14 cellular contexts compared by ENCODE assay signal in the genomic region with DNA sequence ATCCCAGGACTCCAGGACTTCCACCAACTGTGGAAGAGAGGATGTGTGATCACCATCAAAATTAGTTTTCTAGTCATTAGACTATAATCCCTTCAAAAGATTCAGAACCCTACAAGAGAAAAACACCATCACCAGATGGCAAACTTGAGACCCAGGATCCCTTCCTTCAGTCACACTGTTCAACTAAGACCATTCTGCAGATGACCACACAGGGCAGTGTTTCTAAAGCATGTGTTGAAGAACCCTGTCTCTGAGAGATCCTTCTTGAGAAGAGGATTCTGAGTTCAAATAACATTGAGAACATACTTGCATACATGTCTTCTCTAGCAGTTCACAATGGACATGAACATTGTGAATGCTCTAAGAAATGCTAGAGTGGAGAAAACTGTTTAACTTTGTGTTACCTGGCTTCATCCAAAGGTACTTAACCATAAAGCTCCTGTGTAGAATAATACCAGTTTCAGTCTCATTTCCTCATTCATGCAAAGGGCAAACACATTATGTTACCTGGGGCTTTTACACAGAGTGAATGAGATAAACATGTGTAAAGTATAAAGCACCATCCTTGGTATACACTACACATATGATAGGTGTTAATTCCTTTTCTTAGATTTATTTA. TPM values are rescaled to one million over a fixed set of nuclear protein-coding genes. Genes with fewer than 3 reads are reported as not detected.
DNase-seq lines count a peak whose midpoint lies in the region; ATAC-seq and TF ChIP-seq lines count a peak whose summit lies in the region.
"Had no signal": no experiment of that assay in that cellular context is flagged by ENCODE, and none has a peak within 500 bp of the region (broad histone marks: within the 10 kb centered on the region; RNA-seq: fewer than 3 reads in every experiment).

No MANE protein-coding gene starts in this region.

- intact Hi-C loops in activated CD4-positive, alpha-beta T cell treated with anti-CD3 and anti-CD28 coated beads for 36 hours (cut with DNase I, micrococcal nuclease) = no loop called here

- no peak for TF ChIP-seq POLR2A in GM18505 (IDR thresholded peaks at IDR 0.05; ENCODE audit: borderline replicate concordance, extremely low read depth, insufficient read depth, insufficient read length)

- no peaks in the 10 kb centered on the region for H3K36me3 Mint-ChIP-seq in activated CD4-positive, alpha-beta T cell treated with anti-CD3 and anti-CD28 coated beads for 36 hours (ENCODE audit: low read depth)
- H3K36me3 Mint-ChIP-seq: activated naive CD4-positive, alpha-beta T cell treated with anti-CD3 and anti-CD28 coated beads, Interleukin-2, amount 50 U/mL, for 72 hours had no signal

- peaks cover 12% of the 10 kb centered on the region for H3K27me3 Mint-ChIP-seq in activated CD4-positive, alpha-beta T cell treated with anti-CD3 and anti-CD28 coated beads for 36 hours

- H3K4me3 Mint-ChIP-seq in activated CD4-positive, alpha-beta T cell treated with anti-CD3 and anti-CD28 coated beads for 36 hours = no peak overlapping the region

- ATAC-seq in GM18505 (IDR thresholded peaks at IDR 0.05; ENCODE audit: unreplicated experiment) = peak; percentile 81
- peak; percentile 81 for ATAC-seq in GM21381 (IDR thresholded peaks at IDR 0.05; ENCODE audit: unreplicated experiment)
- peak; percentile 76 for ATAC-seq in HG03060 (IDR thresholded peaks at IDR 0.05; ENCODE audit: low read depth, unreplicated experiment)
- ATAC-seq in activated CD4-positive, alpha-beta T cell treated with anti-CD3 and anti-CD28 coated beads for 36 hours = no peak
- ATAC-seq: activated naive CD4-positive, alpha-beta T cell treated with anti-CD3 and anti-CD28 coated beads, Interleukin-2, amount 50 U/mL, for 72 hours had no signal

- peaks cover 15% of the 10 kb centered on the region for H3K4me1 Mint-ChIP-seq in activated CD4-positive, alpha-beta T cell treated with anti-CD3 and anti-CD28 coated beads for 36 hours

- no peak overlapping the region for H3K27ac Mint-ChIP-seq in activated CD4-positive, alpha-beta T cell treated with anti-CD3 and anti-CD28 coated beads for 36 hours
- H3K27ac Mint-ChIP-seq: activated naive CD4-positive, alpha-beta T cell treated with anti-CD3 and anti-CD28 coated beads, Interleukin-2, amount 50 U/mL, for 72 hours had no signal

- POLR2A ChIA-PET in activated CD4-positive, alpha-beta T cell treated with anti-CD3 and anti-CD28 coated beads for 36 hours (lab: Charles Lee) = no interaction called here

- CTCF ChIA-PET in activated CD4-positive, alpha-beta T cell treated with anti-CD3 and anti-CD28 coated beads for 36 hours (lab: Charles Lee) = no interaction called here

- no peaks in the 10 kb centered on the region for H3K9me3 Mint-ChIP-seq in activated CD4-positive, alpha-beta T cell treated with anti-CD3 and anti-CD28 coated beads for 36 hours (ENCODE audit: low read depth)
- H3K9me3 Mint-ChIP-seq: activated naive CD4-positive, alpha-beta T cell treated with anti-CD3 and anti-CD28 coated beads, Interleukin-2, amount 50 U/mL, for 72 hours had no signal

- DNase-seq in RPMI8226 (peak; percentile 14), mesenteric fat pad (ENCODE audit: low spot score) (no peak), COLO829 (ENCODE audit: low spot score) (no peak), NCI-H146 (lab: John Stamatoyannopoulos, UW) (no peak)
- no peak for DNase-seq in activated CD4-positive, alpha-beta T cell treated with anti-CD3 and anti-CD28 coated beads for 36 hours
- DNase-seq: activated CD4-positive, CD25-positive, alpha-beta regulatory T cell; effector memory CD4-positive, alpha-beta T cell; HCEC 1CT; NCI-H1092 had no signal

RNA-seq across cellular contexts. Expression of a gene that starts 2.4 kb away (rescaled TPM):
- total RNA-seq in mesenteric fat pad = not detected
- not detected for total RNA-seq in activated CD4-positive, alpha-beta T cell treated with anti-CD3 and anti-CD28 coated beads for 36 hours
- total RNA-seq: activated naive CD4-positive, alpha-beta T cell treated with anti-CD3 and anti-CD28 coated beads, Interleukin-2, amount 50 U/mL, for 72 hours; vagina had no signal
